In genomic region chr20:56179051-56179450, GRCh38 we compare ENCODE assay signal across 8 cellular contexts.
"Had no signal": no experiment of that assay in that cellular context is flagged by ENCODE, and none has a peak within 500 bp of the region (broad histone marks: within the 10 kb centered on the region; RNA-seq: fewer than 3 reads in every experiment).

No MANE protein-coding gene starts in this region.

- H3K27ac ChIP-seq: GM23248 had no signal

- H3K9ac ChIP-seq: GM23248 had no signal

- DNase-seq: GM23248, GOT3, H7, HFFc6, KBM-7 had no signal

- H3K4me3 ChIP-seq: GM23248, HAP-1 had no signal

- ATAC-seq: HCT116, HepG2 had no signal

- H3K9me3 ChIP-seq: HAP-1 had no signal

- H3K36me3 ChIP-seq: HAP-1 had no signal

- H3K4me1 ChIP-seq: HAP-1 had no signal
